ENCODE assay signal across 8 cellular contexts in the genomic region with DNA sequence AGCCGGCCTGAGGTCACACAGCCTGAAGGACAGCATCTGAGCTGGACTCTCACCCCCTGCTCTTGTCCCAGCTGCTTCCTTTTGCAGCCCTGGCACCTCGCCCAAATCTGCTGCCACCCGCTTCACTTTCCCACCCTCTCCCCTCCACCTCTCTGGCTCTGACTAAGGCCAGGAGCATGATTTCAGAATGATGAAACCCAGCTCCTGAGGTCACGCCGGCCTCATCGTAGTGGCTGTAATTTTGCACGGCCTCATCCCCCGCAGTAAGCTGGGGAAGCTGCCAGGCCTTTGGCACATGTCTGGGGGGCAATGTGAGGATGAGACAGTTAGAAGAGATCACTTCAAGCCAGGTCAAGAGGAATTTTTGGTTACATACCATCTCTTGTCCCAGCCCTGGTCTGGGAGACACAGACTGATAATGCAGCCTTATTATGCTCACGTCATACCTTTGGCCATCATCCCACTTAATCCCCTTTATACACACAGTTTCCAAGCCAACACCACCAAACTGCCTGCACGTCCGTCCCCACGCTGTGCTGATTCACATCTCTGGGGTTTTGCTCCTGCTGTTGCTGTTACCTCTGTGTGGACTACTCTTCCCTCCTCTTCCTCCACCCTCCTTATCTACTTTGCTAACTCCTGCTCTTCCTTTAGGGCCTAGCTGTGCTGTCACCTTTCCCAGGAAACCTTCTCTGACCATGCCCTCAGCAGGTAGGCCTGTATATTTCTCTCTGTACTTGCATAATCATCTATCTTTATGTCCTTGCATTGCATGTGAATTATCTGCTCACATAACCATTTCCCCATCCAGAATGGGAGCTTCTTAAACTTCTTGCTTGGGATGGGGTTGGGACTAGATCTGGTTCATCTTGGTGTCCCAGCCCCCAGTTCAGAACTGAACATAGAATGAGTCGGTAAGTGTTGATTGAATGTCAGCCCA. TPM values are rescaled to one million over a fixed set of nuclear protein-coding genes. Genes with fewer than 3 reads are reported as not detected.
DNase-seq lines count a peak whose midpoint lies in the region; ATAC-seq and TF ChIP-seq lines count a peak whose summit lies in the region.

No MANE protein-coding gene starts in this region.

- H3K4me1 ChIP-seq in MM.1S (ENCODE audit: low read length): no peaks in the 10 kb centered on the region

- H3K9me3 Mint-ChIP-seq in nephron: peaks cover 3% of the 10 kb centered on the region

- no peak overlapping the region for H3K27ac ChIP-seq in MM.1S (ENCODE audit: low read length)

- TF ChIP-seq CTCF in nephron (IDR thresholded peaks at IDR 0.05; ENCODE audit: unreplicated experiment in 3 of 3): no peak
- no peak for TF ChIP-seq CTCF in MM.1S (IDR thresholded peaks at IDR 0.05; ENCODE audit: low read length)

- H3K36me3 Mint-ChIP-seq in nephron (ENCODE audit: low read depth): no peaks in the 10 kb centered on the region

- no peak overlapping the region for H3K4me3 ChIP-seq in MM.1S (ENCODE audit: low read length)

- DNase-seq in Ammon's horn (ENCODE audit: low spot score) (peak; percentile 75), NCI-H446 (lab: John Stamatoyannopoulos, UW) (peak; percentile 28 to 67), dermis microvascular lymphatic vessel endothelial cell (ENCODE audit: low read depth in 2 of 2) (peak; percentile 82 to 85), cortex of kidney (lab: John Stamatoyannopoulos, UW) (no peak), MM.1S (no peak)
- no peak for DNase-seq in stimulated activated CD4-positive, alpha-beta T cell treated with anti-CD3 and anti-CD28 coated beads, Interleukin-15, amount 100 ng/mL, for 24 hours

- no peaks in the 10 kb centered on the region for H3K9me2 ChIP-seq in MM.1S (replicated peaks; ENCODE audit: insufficient read depth, low read length)

- no peaks in the 10 kb centered on the region for H3K27me3 ChIP-seq in MM.1S (replicated peaks; ENCODE audit: insufficient read depth, low read length)

- H3K27ac Mint-ChIP-seq in nephron: peak overlapping the region in 2 of 3 experiments; percentile 6 to 34

- H3K4me1 Mint-ChIP-seq in nephron: peaks cover 31% of the 10 kb centered on the region

- H3K9ac ChIP-seq in MM.1S (ENCODE audit: low read length): no peak overlapping the region

- no peak overlapping the region for H3K4me3 Mint-ChIP-seq in nephron

- ATAC-seq in HG02571 (IDR thresholded peaks at IDR 0.05; ENCODE audit: unreplicated experiment): no peak

- H3K27me3 Mint-ChIP-seq in nephron (ENCODE audit: low read depth): no peaks in the 10 kb centered on the region

- H3F3A ChIP-seq in MM.1S (ENCODE audit: insufficient read depth, low read length): no peaks in the 10 kb centered on the region

- H3K79me2 ChIP-seq in MM.1S (ENCODE audit: low read length): no peaks in the 10 kb centered on the region

- H3K9me3 ChIP-seq in MM.1S (replicated peaks; ENCODE audit: insufficient read depth, low read length): no peaks in the 10 kb centered on the region

- no peak overlapping the region for H3K4me2 ChIP-seq in MM.1S (ENCODE audit: low read depth, low read length)

- H2AFZ ChIP-seq in MM.1S (ENCODE audit: low read length): no peak overlapping the region

- H3K36me3 ChIP-seq in MM.1S (replicated peaks; ENCODE audit: insufficient read depth, low read length): no peaks in the 10 kb centered on the region

- H4K20me1 ChIP-seq in MM.1S (ENCODE audit: insufficient read depth, low read length): no peaks in the 10 kb centered on the region

RNA-seq across cellular contexts. Expression of a gene that starts 58.0 kb away (rescaled TPM):
- total RNA-seq in dermis microvascular lymphatic vessel endothelial cell: 0.26 and 0.63 TPM in 2 replicates

Comparison
In these comparisons a context has a peak if more than half of its experiments do, and no peak if none do; other contexts are left out.
1. DNase-seq: peak in Ammon's horn (single experiment), NCI-H446 (2 of 2) and dermis microvascular lymphatic vessel endothelial cell (2 of 2); none in stimulated activated CD4-positive, alpha-beta T cell treated with anti-CD3 and anti-CD28 coated beads, Interleukin-15, amount 100 ng/mL, for 24 hours (single experiment), cortex of kidney (single experiment) and MM.1S (single experiment).